Comparison of ENCODE assay signal across 10 cellular contexts in genomic region chr5:93677344-93678021, GRCh38.
DNase-seq lines count a peak whose midpoint lies in the region; ATAC-seq, FAIRE-seq and TF ChIP-seq lines count a peak whose summit lies in the region.
"Had no signal": no experiment of that assay in that cellular context is flagged by ENCODE, and none has a peak within 500 bp of the region (broad histone marks: within the 10 kb centered on the region; RNA-seq: fewer than 3 reads in every experiment).

No MANE protein-coding gene starts in this region.

- TF ChIP-seq EP300 in SK-N-SH (IDR thresholded peaks at IDR 0.05; ENCODE audit: borderline replicate concordance in 1 of 2, low read depth in 1 of 2, low read length in 1 of 2): peak; percentile 44 to 49; a peak in 2 of 4 replicates

- H3K9me2 ChIP-seq in SK-N-SH: no peaks in the 10 kb centered on the region

- H3K4me2 ChIP-seq in SK-N-SH (no peak overlapping the region), smooth muscle cell (peak overlapping the region; percentile 2)

- peak overlapping the region in 1 of 2 experiments; percentile 87; a peak in 2 of 4 replicates for H3K27ac ChIP-seq in SK-N-SH (ENCODE audit: low read depth in 2 of 2, low read length in 1 of 2)
- H3K27ac ChIP-seq in smooth muscle cell (ENCODE audit: low read depth): no peak overlapping the region
- H3K27ac ChIP-seq: neutrophil had no signal

- POLR2A ChIA-PET in SK-N-SH (lab: Yijun Ruan, JAX): interaction anchor here (0.7 kb wide), 1 partner anchor 56 kb away, joined by 3 read pairs; no protein-coding TSS in a partner anchor

- H3F3A ChIP-seq in SK-N-SH (replicated peaks; ENCODE audit: insufficient read depth): peaks cover 13% of the 10 kb centered on the region
- no peaks in the 10 kb centered on the region for H3F3A ChIP-seq in smooth muscle cell (ENCODE audit: low read depth)

- peak; percentile 95 for FAIRE-seq in HTR-8/SVneo (lab: Jason Lieb, UNC)

- intact Hi-C loops in cardiac septum (cut with DNase I): no loop called here

- no peaks in the 10 kb centered on the region for H4K20me1 ChIP-seq in SK-N-SH (ENCODE audit: insufficient read depth)
- H4K20me1 ChIP-seq in smooth muscle cell (ENCODE audit: low read depth): no peaks in the 10 kb centered on the region

- no peaks in the 10 kb centered on the region for H3K9me3 ChIP-seq in SK-N-SH
- no peaks in the 10 kb centered on the region for H3K9me3 ChIP-seq in smooth muscle cell (replicated peaks; ENCODE audit: low read depth)
- H3K9me3 ChIP-seq: neutrophil had no signal

- ATAC-seq in HG03571 (IDR thresholded peaks at IDR 0.05; ENCODE audit: unreplicated experiment) (no peak), GM21786 (IDR thresholded peaks at IDR 0.05; ENCODE audit: unreplicated experiment) (no peak)

- H2AFZ ChIP-seq in SK-N-SH (ENCODE audit: low read depth) (no peak overlapping the region), smooth muscle cell (ENCODE audit: low read depth) (no peak overlapping the region)

- no peaks in the 10 kb centered on the region for H3K27me3 ChIP-seq in SK-N-SH (ENCODE audit: insufficient read depth)
- peaks cover 25% of the 10 kb centered on the region for H3K27me3 ChIP-seq in smooth muscle cell (ENCODE audit: low read depth)
- H3K27me3 ChIP-seq: neutrophil had no signal

- H3K79me2 ChIP-seq in SK-N-SH (ENCODE audit: insufficient read depth): no peaks in the 10 kb centered on the region
- H3K79me2 ChIP-seq in smooth muscle cell (ENCODE audit: low read depth): no peaks in the 10 kb centered on the region

- H3K36me3 ChIP-seq in SK-N-SH (replicated peaks in 1 of 2; ENCODE audit: control insufficient read depth in 1 of 2, insufficient read depth in 2 of 2, low read length in 1 of 2) (no peaks in the 10 kb centered on the region), smooth muscle cell (ENCODE audit: low read depth) (no peaks in the 10 kb centered on the region)
- H3K36me3 ChIP-seq: neutrophil had no signal

- WGBS in SK-N-SH (ENCODE audit: low lambda C conversion rate): 35% methylated on average over 9 of the region's 9 CpGs
- 28% methylated on average over 9 of the region's 9 CpGs for WGBS in smooth muscle cell (ENCODE audit: low lambda C conversion rate)

- CTCF ChIA-PET in SK-N-SH (lab: Yijun Ruan, JAX): interaction anchor here (1.2 kb wide), 4 partner anchors 11 to 124 kb away, joined by 3 to 5 read pairs (median 4); no protein-coding TSS in a partner anchor

- H3K4me1 ChIP-seq in SK-N-SH (ENCODE audit: control insufficient read depth in 1 of 2, insufficient read depth in 2 of 2, low read depth in 1 of 2, low read length in 1 of 2) (peaks cover 4 to 46% of the 10 kb centered on the region in 2 experiments; a peak in 3 of 4 replicates), smooth muscle cell (ENCODE audit: low read depth) (peaks cover 20% of the 10 kb centered on the region)

- TF ChIP-seq CTCF in SK-N-SH (IDR thresholded peaks at IDR 0.05) (no peak), smooth muscle cell (IDR thresholded peaks at IDR 0.05; ENCODE audit: borderline replicate concordance, insufficient read depth, poor library complexity, severe bottlenecking) (no peak)

- DNase-seq in A172 (ENCODE audit: low spot score) (peak; percentile 76), HTR-8/SVneo (ENCODE audit: insufficient read length, low spot score) (peak; percentile 72), SK-N-SH (peak; percentile 41), cardiac septum (ENCODE audit: low spot score) (peak; percentile 74), smooth muscle cell (lab: John Stamatoyannopoulos, UW; ENCODE audit: unreplicated experiment) (peak; percentile 5)
- no peak for DNase-seq in activated CD4-positive, alpha-beta T cell treated with anti-CD3 and anti-CD28 coated beads for 4 hours
- DNase-seq: CD4-positive, CD25-positive, alpha-beta regulatory T cell had no signal

- peak; percentile 32; the same call in 1 of the 2 replicates for TF ChIP-seq RAD21 in SK-N-SH (IDR thresholded peaks at IDR 0.05; ENCODE audit: low read length)

- H3K4me3 ChIP-seq in SK-N-SH (ENCODE audit: low read depth in 2 of 2, low read length in 1 of 2): peak overlapping the region in 1 of 2 experiments; percentile 3; a peak in 1 of 4 replicates
- H3K4me3 ChIP-seq in smooth muscle cell: no peak overlapping the region

- H3K9ac ChIP-seq in SK-N-SH: no peak overlapping the region
- H3K9ac ChIP-seq in smooth muscle cell (ENCODE audit: low read depth): no peak overlapping the region

TF ChIP-seq in SK-N-SH, 30 proteins besides CTCF, POLR2A, EP300 and RAD21 (continues in another document):
- no peak for TF ChIP-seq ELF1 (IDR thresholded peaks at IDR 0.05)
- TF ChIP-seq NRF1 (IDR thresholded peaks at IDR 0.05; ENCODE audit: low read depth, low read length): no peak
- peak; percentile 59 for TF ChIP-seq RFX5 (IDR thresholded peaks at IDR 0.05; ENCODE audit: low read length)
- TF ChIP-seq RXRA (IDR thresholded peaks at IDR 0.05; ENCODE audit: borderline replicate concordance, low read depth): peak; percentile 97
- TF ChIP-seq USF2 (IDR thresholded peaks at IDR 0.05; ENCODE audit: borderline replicate concordance, low read depth, low read length): no peak
- peak; percentile 81 for TF ChIP-seq TCF12 (IDR thresholded peaks at IDR 0.05)
- peak; percentile 53 for TF ChIP-seq JUND (IDR thresholded peaks at IDR 0.05)
- peak; percentile 64 for TF ChIP-seq PBX3 (IDR thresholded peaks at IDR 0.05)
- peak; percentile 88 for TF ChIP-seq RCOR1 (IDR thresholded peaks at IDR 0.05; ENCODE audit: low read length)
- TF ChIP-seq GATA2 (CRISPR knock-in tag; IDR thresholded peaks at IDR 0.05): peak; percentile 82
- peak; percentile 35; the same call in 1 of the 2 replicates for TF ChIP-seq MEF2A (IDR thresholded peaks at IDR 0.05; ENCODE audit: borderline replicate concordance, low read depth)
- peak; percentile 69; the same call in 1 of the 2 replicates for TF ChIP-seq TEAD4 (IDR thresholded peaks at IDR 0.05; ENCODE audit: borderline replicate concordance, insufficient read depth)
- TF ChIP-seq IRF3 (IDR thresholded peaks at IDR 0.05; ENCODE audit: low read depth, low read length): no peak
- TF ChIP-seq TAF1 (IDR thresholded peaks at IDR 0.05; ENCODE audit: borderline replicate concordance, low read depth, low read length): peak; percentile 49; the same call in 1 of the 2 replicates
- TF ChIP-seq FOXM1 (IDR thresholded peaks at IDR 0.05; ENCODE audit: low read depth): no peak
- TF ChIP-seq MAX (IDR thresholded peaks at IDR 0.05; ENCODE audit: low read depth): peak; percentile 89
- TF ChIP-seq ZBTB33 (IDR thresholded peaks at IDR 0.05; ENCODE audit: borderline replicate concordance, low read depth): peak; percentile 66; the same call in 1 of the 2 replicates
- peak; percentile 80 for TF ChIP-seq CHD2 (IDR thresholded peaks at IDR 0.05; ENCODE audit: low read length, partially characterized antibody)

Comparison
In these comparisons a context has a peak if more than half of its experiments do, and no peak if none do; other contexts are left out.
1. DNase-seq: peak in A172 (single experiment), HTR-8/SVneo (single experiment), SK-N-SH (single experiment), cardiac septum (single experiment) and smooth muscle cell (single experiment); none in activated CD4-positive, alpha-beta T cell treated with anti-CD3 and anti-CD28 coated beads for 4 hours (0 of 2).